Comparison of ENCODE assay signal across 31 cellular contexts in the genomic region with DNA sequence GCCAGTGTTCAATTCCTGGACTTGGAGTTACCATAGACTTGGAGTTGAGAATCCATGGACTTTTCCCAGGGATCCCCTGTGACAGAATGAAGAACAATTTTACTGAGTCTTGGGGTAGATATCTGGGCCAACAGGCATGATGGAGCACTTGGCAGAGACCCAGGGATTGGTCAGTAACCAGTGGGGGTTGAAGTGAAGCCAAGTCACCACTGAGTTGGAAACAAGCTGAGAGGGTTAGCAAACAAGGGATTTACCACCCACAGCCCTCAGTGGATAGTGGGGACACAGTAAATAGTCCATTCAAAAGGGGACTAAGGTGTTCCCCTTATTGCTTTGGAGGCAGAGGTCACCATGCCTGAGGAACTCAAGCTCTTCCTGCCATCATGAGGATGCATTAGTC.
"Had no signal": no experiment of that assay in that cellular context is flagged by ENCODE, and none has a peak within 500 bp of the region (broad histone marks: within the 10 kb centered on the region; RNA-seq: fewer than 3 reads in every experiment).

No MANE protein-coding gene starts in this region.

- ATAC-seq: activated naive CD8-positive, alpha-beta T cell treated with anti-CD3 and anti-CD28 coated beads, Interleukin-2, amount 50 U/mL, for 24 hours; activated T-cell treated with anti-CD3 and anti-CD28 coated beads, Interleukin-2, amount 50 U/mL, for 4 hours; activated T-helper 17 cell treated with anti-CD3 and anti-CD28 coated beads, Interleukin-2, amount 50 U/mL, for 72 hours; foreskin keratinocyte; natural killer cell; psoas muscle; stimulated activated memory B cell treated with anti-CD40 and anti-IgM and Interleukin-4, amounts not matched to agents 10 μg/mL and 1 μg/mL and 100 μg/mL, for 72 hours; stimulated activated naive CD8-positive, alpha-beta T cell treated with anti-CD3 and anti-CD28 coated beads, Interleukin-15, amount 100 ng/mL, for 72 hours had no signal

- DNase-seq: activated CD4-positive, alpha-beta memory T cell treated with anti-CD3 and anti-CD28 coated beads for 36 hours; activated CD4-positive, alpha-beta T cell treated with anti-CD3 and anti-CD28 coated beads for 48 hours; activated gamma-delta T cell treated with Interleukin-2 at 50 U/mL for 16 hours; activated naive CD8-positive, alpha-beta T cell treated with anti-CD3 and anti-CD28 coated beads, Interleukin-2, amount 50 U/mL, for 24 hours; activated T-cell treated with anti-CD3 and anti-CD28 coated beads, Interleukin-2, amount 50 U/mL, for 4 hours; amygdala; central memory CD4-positive, alpha-beta T cell; endodermal cell; foreskin keratinocyte; glutamatergic neuron; left ventricle myocardium inferior; mesendoderm; natural killer cell; occipital lobe; psoas muscle; stimulated activated CD4-positive, alpha-beta T cell treated with anti-CD3 and anti-CD28 coated beads, Interleukin-1b, Interleukin-23, amount 100 ng/mL, for 48 hours; stimulated activated CD4-positive, alpha-beta T cell treated with anti-CD3 and anti-CD28 coated beads, Interleukin-4, amount 100 ng/mL, for 4 hours; stimulated activated CD8-positive, alpha-beta memory T cell treated with anti-CD3 and anti-CD28 coated beads, Interleukin-4, amount 100 ng/mL, for 48 hours; stimulated activated naive CD8-positive, alpha-beta T cell treated with anti-CD3 and anti-CD28 coated beads, Interleukin-15, amount 100 ng/mL, for 72 hours; substantia nigra; T-helper 9 cell; upper lobe of left lung had no signal

- H3K4me3 ChIP-seq: breast epithelium, esophagus muscularis mucosa, left ventricle myocardium inferior, lung, neural progenitor cell, psoas muscle, right atrium auricular region, smooth muscle cell, upper lobe of left lung, vagina had no signal
